ENCODE assay signal across 7 cellular contexts in the genomic region with DNA sequence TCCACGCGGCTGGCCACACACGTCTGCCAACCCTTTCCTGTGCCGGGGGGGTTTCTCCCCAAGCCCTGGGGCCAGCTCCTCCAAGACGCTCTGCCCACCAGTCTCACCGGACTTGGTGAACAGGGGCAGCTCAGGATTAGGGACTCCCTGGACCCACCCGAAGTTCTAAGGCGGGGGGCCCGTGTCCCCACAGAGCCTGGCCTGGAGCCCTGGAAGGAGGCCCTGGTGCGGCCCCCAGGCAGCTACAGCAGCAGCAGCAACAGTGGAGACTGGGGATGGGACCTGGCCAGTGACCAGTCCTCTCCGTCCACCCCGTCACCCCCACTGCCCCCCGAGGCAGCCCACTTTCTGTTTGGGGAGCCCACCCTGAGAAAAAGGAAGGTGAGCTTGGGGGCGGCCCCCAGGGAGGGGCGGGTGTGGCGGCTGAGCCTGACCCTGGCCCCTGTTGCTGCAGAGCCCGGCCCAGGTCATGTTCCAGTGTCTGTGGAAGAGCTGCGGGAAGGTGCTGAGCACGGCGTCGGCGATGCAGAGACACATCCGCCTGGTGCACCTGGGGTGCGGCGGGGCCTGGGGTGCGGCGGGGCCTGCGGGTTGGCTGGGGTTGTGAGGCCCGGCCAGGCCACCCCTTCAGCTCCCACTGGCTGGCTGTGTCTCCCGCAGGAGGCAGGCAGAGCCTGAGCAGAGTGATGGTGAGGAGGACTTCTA. TPM values are rescaled to one million over a fixed set of nuclear protein-coding genes. Genes with fewer than 3 reads are reported as not detected.
DNase-seq lines count a peak whose midpoint lies in the region; ATAC-seq and TF ChIP-seq lines count a peak whose summit lies in the region.
"Had no signal": no experiment of that assay in that cellular context is flagged by ENCODE, and none has a peak within 500 bp of the region (broad histone marks: within the 10 kb centered on the region; RNA-seq: fewer than 3 reads in every experiment).

No MANE protein-coding gene starts in this region.

- peaks cover 5% of the 10 kb centered on the region; the same call in 1 of the 2 replicates for H3K79me2 ChIP-seq in KMS-11 (ENCODE audit: insufficient read depth, low read depth)
- H3K79me2 ChIP-seq in smooth muscle cell (ENCODE audit: low read depth), result no peaks in the 10 kb centered on the region

- H3K9ac ChIP-seq in KMS-11 (no peak overlapping the region; the same call in 1 of the 2 replicates), smooth muscle cell (ENCODE audit: low read depth) (no peak overlapping the region)

- no peak for TF ChIP-seq CTCF in KMS-11 (conservative IDR thresholded peaks at IDR 0.05; ENCODE audit: low read depth, low read length)
- TF ChIP-seq CTCF in epithelial cell of esophagus (IDR thresholded peaks at IDR 0.05; ENCODE audit: insufficient read depth, low read depth, low read length, missing control alignments), result no peak
- no peak for TF ChIP-seq CTCF in smooth muscle cell (IDR thresholded peaks at IDR 0.05; ENCODE audit: borderline replicate concordance, insufficient read depth, poor library complexity, severe bottlenecking)

- no peaks in the 10 kb centered on the region for H3K9me3 ChIP-seq in smooth muscle cell (replicated peaks; ENCODE audit: low read depth)

- no peak overlapping the region for H2AFZ ChIP-seq in KMS-11 (ENCODE audit: low read depth)
- no peak overlapping the region for H2AFZ ChIP-seq in smooth muscle cell (ENCODE audit: low read depth)

- H3K4me2 ChIP-seq in KMS-11, result peak overlapping the region; percentile 45; the same call in 1 of the 2 replicates
- H3K4me2 ChIP-seq in smooth muscle cell, result peak overlapping the region; percentile 87

- 94% methylated on average over 28 of the region's 30 CpGs for WGBS in smooth muscle cell (ENCODE audit: low lambda C conversion rate)

- no peaks in the 10 kb centered on the region for H4K20me1 ChIP-seq in KMS-11 (ENCODE audit: insufficient read depth)
- peaks cover 20% of the 10 kb centered on the region for H4K20me1 ChIP-seq in smooth muscle cell (ENCODE audit: low read depth)

- ATAC-seq in HG03460 (IDR thresholded peaks at IDR 0.05; ENCODE audit: unreplicated experiment), result no peak

- H3K36me3 ChIP-seq in KMS-11 (ENCODE audit: insufficient read depth), result no peaks in the 10 kb centered on the region
- H3K36me3 ChIP-seq in smooth muscle cell (ENCODE audit: low read depth), result no peaks in the 10 kb centered on the region

- H3F3A ChIP-seq in smooth muscle cell (ENCODE audit: low read depth), result peaks cover 27% of the 10 kb centered on the region

- no peaks in the 10 kb centered on the region for H3K27me3 ChIP-seq in KMS-11 (ENCODE audit: insufficient read depth, low read depth)
- H3K27me3 ChIP-seq in smooth muscle cell (ENCODE audit: low read depth), result no peaks in the 10 kb centered on the region

- no peak for DNase-seq in epithelial cell of esophagus (ENCODE audit: low read depth)
- DNase-seq in smooth muscle cell (lab: John Stamatoyannopoulos, UW; ENCODE audit: unreplicated experiment), result no peak
- no peak for DNase-seq in SHP77 treated with DMSO at 0.1 percent for 48 hours (lab: John Stamatoyannopoulos, UW)
- no peak for DNase-seq in NCI-H774 (lab: John Stamatoyannopoulos, UW)
- DNase-seq: stimulated activated CD4-positive, alpha-beta T cell treated with anti-CD3 and anti-CD28 coated beads, Interleukin-4, amount 100 ng/mL, for 1 hour had no signal

- H3K4me3 ChIP-seq in KMS-11 (IDR thresholded peaks at IDR 0.05; ENCODE audit: insufficient read depth, low read depth, low read length), result no peak overlapping the region
- peak overlapping the region; percentile 59 for H3K4me3 ChIP-seq in epithelial cell of esophagus (ENCODE audit: low read length)
- H3K4me3 ChIP-seq in smooth muscle cell, result peak overlapping the region; percentile 83

- H3K4me1 ChIP-seq in KMS-11 (ENCODE audit: low read depth, poor library complexity, severe bottlenecking) (peaks cover 18% of the 10 kb centered on the region), smooth muscle cell (ENCODE audit: low read depth) (peaks cover 30% of the 10 kb centered on the region)

- H3K27ac ChIP-seq in KMS-11 (no peak overlapping the region), smooth muscle cell (ENCODE audit: low read depth) (no peak overlapping the region)

RNA-seq across cellular contexts. Expression of a gene that starts 2.3 kb away (rescaled TPM):
- total RNA-seq in smooth muscle cell, result 24.4 and 43.7 TPM in 2 replicates
- 45.6 and 58.4 TPM in 2 replicates for polyA plus RNA-seq in smooth muscle cell

RNA-seq across cellular contexts. Expression of a gene that starts 5.4 kb away (rescaled TPM):
- total RNA-seq in smooth muscle cell, result 2.9 and 7.2 TPM in 2 replicates
- polyA plus RNA-seq in smooth muscle cell, result 6.0 and 6.9 TPM in 2 replicates

RNA-seq across cellular contexts. Expression of a gene that starts 34.0 kb away (rescaled TPM):
- total RNA-seq in smooth muscle cell, result 8.3 and 13.8 TPM in 2 replicates
- polyA plus RNA-seq in smooth muscle cell, result 32.3 and 36.2 TPM in 2 replicates

RNA-seq across cellular contexts. Expression of a gene that starts 34.1 kb away (rescaled TPM):
- total RNA-seq in smooth muscle cell, result 11.8 and 27.4 TPM in 2 replicates
- polyA plus RNA-seq in smooth muscle cell, result 42.3 and 51.9 TPM in 2 replicates

RNA-seq across cellular contexts. Expression of a gene that starts 45.4 kb away (rescaled TPM):
- total RNA-seq in smooth muscle cell, result 9.2 and 13.1 TPM in 2 replicates
- 13.1 and 17.1 TPM in 2 replicates for polyA plus RNA-seq in smooth muscle cell
